In the genomic region with DNA sequence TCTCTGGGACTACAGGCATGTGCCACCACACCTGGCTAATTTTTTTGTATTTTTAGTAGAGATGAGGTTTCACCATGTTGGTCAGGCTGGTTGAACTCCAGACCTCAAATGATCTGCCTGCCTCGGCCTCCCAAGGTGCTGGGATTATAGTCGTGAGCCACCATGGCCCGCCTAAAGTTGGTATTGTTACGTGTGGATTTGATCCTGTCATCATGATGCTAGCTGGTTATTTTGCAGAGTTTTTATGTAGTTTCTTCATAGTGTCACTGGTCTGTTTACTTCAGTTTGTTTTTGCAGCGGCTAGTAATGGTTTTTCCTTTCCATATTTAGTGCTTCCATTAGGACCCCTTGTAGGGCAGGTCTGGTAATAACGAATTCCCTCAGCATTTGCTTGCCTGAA, we compare ENCODE assay signal across 34 cellular contexts.
"Had no signal": no experiment of that assay in that cellular context is flagged by ENCODE, and none has a peak within 500 bp of the region (broad histone marks: within the 10 kb centered on the region; RNA-seq: fewer than 3 reads in every experiment).

No MANE protein-coding gene starts in this region.

- H3K4me3 ChIP-seq: MG63 had no signal

- H3K9ac ChIP-seq: KMS-11 had no signal

- DNase-seq: Karpas-422, Kasumi-1, MG63, MM.1S, MV-4-11, NCI-H1048, NCI-H1092, NCI-H1092 treated with DMSO at 0.1 percent for 48 hours, NCI-H1105, NCI-H1105 treated with DMSO at 0.1 percent for 48 hours, NCI-H1417, NCI-H1417 treated with DMSO at 0.1 percent for 48 hours, NCI-H1436, NCI-H1436 treated with DMSO at 0.1 percent for 48 hours, NCI-H146, NCI-H1694, NCI-H1694 treated with DMSO at 0.1 percent for 48 hours, NCI-H187, NCI-H187 treated with DMSO at 0.1 percent for 48 hours, NCI-H1930, NCI-H2029, NCI-H2029 treated with DMSO at 0.1 percent for 48 hours, NCI-H2081, NCI-H2081 treated with DMSO at 0.1 percent for 48 hours, NCI-H2107, NCI-H2171, NCI-H2171 treated with DMSO at 0.1 percent for 48 hours, NCI-H2227 treated with DMSO at 0.1 percent for 48 hours, NCI-H226, NCI-H345, NCI-H446, NCI-H446 treated with DMSO at 0.1 percent for 48 hours, NCI-H510A had no signal

- H3K27me3 ChIP-seq: MG63 had no signal

- H3K27ac ChIP-seq: KMS-11 had no signal

- H3K36me3 ChIP-seq: MG63 had no signal

- H3K4me2 ChIP-seq: KMS-11 had no signal

- H3K9me3 ChIP-seq: MG63 had no signal
